Comparison of ENCODE assay signal across 2 cellular contexts in genomic region chr20:43534016-43534415, GRCh38.
TF ChIP-seq lines count a peak whose summit lies in the region.

No MANE protein-coding gene starts in this region.

TF ChIP-seq in HepG2, 621 proteins besides CTCF, POLR2A, EP300 and RAD21:
- TF ChIP-seq TFDP2 (CRISPR knock-in tag; IDR thresholded peaks at IDR 0.05) (no peak), ZNF234 (CRISPR knock-in tag; conservative IDR thresholded peaks at IDR 0.05) (no peak), NAIF1 (CRISPR knock-in tag; IDR thresholded peaks at IDR 0.05; ENCODE audit: borderline replicate concordance) (no peak), SRF (IDR thresholded peaks at IDR 0.05; ENCODE audit: low read depth, low read length) (no peak), ZNF564 (CRISPR knock-in tag; IDR thresholded peaks at IDR 0.05) (no peak), AGO2 (optimal IDR thresholded peaks at IDR 0.05; ENCODE audit: low read depth, low read length) (peak; percentile 53), ZNF24 (IDR thresholded peaks at IDR 0.05) (no peak), SMAD3 (CRISPR knock-in tag; IDR thresholded peaks at IDR 0.05) (no peak), ZNF543 (CRISPR knock-in tag; IDR thresholded peaks at IDR 0.05) (no peak), ZNF768 (CRISPR knock-in tag; IDR thresholded peaks at IDR 0.05) (peak; percentile 18; the same call in 1 of the 2 replicates), AFF4 (CRISPR knock-in tag; IDR thresholded peaks at IDR 0.05) (no peak), ETV6 (CRISPR knock-in tag; conservative IDR thresholded peaks at IDR 0.05) (no peak), ZNF263 (CRISPR knock-in tag; IDR thresholded peaks at IDR 0.05) (peak; percentile 79), ONECUT2 (CRISPR knock-in tag; IDR thresholded peaks at IDR 0.05) (no peak), ZNF20 (CRISPR knock-in tag; IDR thresholded peaks at IDR 0.05) (no peak)

TF ChIP-seq in H1, 55 proteins besides CTCF, POLR2A, EP300 and RAD21:
- no peak for TF ChIP-seq CBX5 (IDR thresholded peaks at IDR 0.05; ENCODE audit: low read depth, low read length)
- TF ChIP-seq CHD1 (IDR thresholded peaks at IDR 0.05; ENCODE audit: low read depth, low read length) = no peak
- no peak for TF ChIP-seq CHD2 (IDR thresholded peaks at IDR 0.05; ENCODE audit: low read length)
- no peak for TF ChIP-seq E2F6 (IDR thresholded peaks at IDR 0.05)
- TF ChIP-seq TBP (IDR thresholded peaks at IDR 0.05; ENCODE audit: low read depth, low read length) = no peak
- no peak for TF ChIP-seq BCL11A (IDR thresholded peaks at IDR 0.05; ENCODE audit: low read depth in 2 of 2, low read length in 2 of 2)
- TF ChIP-seq SIRT6 (IDR thresholded peaks at IDR 0.05; ENCODE audit: low read length) = no peak
- TF ChIP-seq CHD7 (IDR thresholded peaks at IDR 0.05; ENCODE audit: insufficient replicate concordance, low read length) = no peak
- no peak for TF ChIP-seq SUZ12 (IDR thresholded peaks at IDR 0.05; ENCODE audit: low read length)
- TF ChIP-seq KDM1A (IDR thresholded peaks at IDR 0.05; ENCODE audit: borderline replicate concordance, low read length) = no peak
- no peak for TF ChIP-seq JUN (IDR thresholded peaks at IDR 0.05; ENCODE audit: low read depth, low read length)
- no peak for TF ChIP-seq CEBPB (IDR thresholded peaks at IDR 0.05; ENCODE audit: low read depth, low read length)
- no peak for TF ChIP-seq BACH1 (IDR thresholded peaks at IDR 0.05; ENCODE audit: low read length)
- TF ChIP-seq SAP30 (IDR thresholded peaks at IDR 0.05; ENCODE audit: insufficient read depth, insufficient replicate concordance, low read length) = no peak
- TF ChIP-seq TAF7 (optimal IDR thresholded peaks at IDR 0.05; ENCODE audit: borderline replicate concordance, low read depth, low read length) = no peak
- no peak for TF ChIP-seq RXRA (IDR thresholded peaks at IDR 0.05; ENCODE audit: insufficient read depth, low read depth, low read length)
- TF ChIP-seq CTBP2 (IDR thresholded peaks at IDR 0.05; ENCODE audit: borderline replicate concordance, insufficient read depth, insufficient read length, low read length) = no peak
- no peak for TF ChIP-seq NANOG (IDR thresholded peaks at IDR 0.05; ENCODE audit: insufficient read depth, low read depth, low read length, poor library complexity, severe bottlenecking)
